ENCODE assay signal across 1 cellular context in the genomic region with DNA sequence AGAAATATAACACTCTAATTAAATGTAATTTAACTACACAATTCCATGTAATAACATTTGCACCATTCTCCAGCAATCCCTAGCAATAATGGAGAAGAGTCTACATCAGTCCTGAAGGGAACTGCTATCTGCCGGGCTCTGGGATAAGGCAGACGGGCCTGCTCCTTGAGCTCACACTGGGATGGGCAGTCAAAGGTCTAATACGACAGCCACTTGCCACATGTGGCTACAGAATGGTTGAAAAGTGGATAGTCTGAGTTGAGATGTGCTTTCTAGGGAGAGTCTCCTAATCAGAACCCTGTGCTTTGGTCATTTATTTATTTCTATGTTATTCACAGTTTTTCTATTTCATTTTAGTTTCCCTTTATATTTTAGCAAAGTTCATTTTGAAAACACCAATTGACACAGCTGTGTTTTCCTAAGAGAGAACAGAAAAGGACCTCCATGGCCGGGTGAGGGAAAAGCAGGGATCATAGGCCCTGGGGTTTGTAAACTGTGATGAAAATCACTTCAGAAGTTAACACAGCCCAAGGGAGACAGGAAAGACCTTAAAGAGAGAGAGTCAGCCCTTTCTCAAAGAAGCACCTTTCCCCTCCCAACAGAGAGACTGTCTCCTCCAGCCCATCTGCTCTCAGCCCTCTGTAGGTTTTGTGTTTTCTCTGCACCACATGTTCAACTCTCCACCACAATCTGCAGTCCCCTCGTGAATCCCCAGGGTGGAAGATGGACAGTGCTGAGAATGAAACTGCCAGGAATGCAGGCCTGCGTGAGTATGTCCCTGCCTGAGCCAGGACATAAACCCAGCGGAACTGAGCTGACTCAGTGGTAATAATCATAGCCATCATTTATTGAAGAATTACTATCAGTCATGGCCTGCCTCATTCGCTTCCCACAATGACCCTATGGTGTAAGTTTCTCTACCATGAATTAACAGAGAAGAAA.
TF ChIP-seq lines count a peak whose summit lies in the region.

No MANE protein-coding gene starts in this region.

TF ChIP-seq in K562, 482 proteins besides CTCF, POLR2A, EP300 and RAD21 (continued from another document):
- TF ChIP-seq, protein P1, sequence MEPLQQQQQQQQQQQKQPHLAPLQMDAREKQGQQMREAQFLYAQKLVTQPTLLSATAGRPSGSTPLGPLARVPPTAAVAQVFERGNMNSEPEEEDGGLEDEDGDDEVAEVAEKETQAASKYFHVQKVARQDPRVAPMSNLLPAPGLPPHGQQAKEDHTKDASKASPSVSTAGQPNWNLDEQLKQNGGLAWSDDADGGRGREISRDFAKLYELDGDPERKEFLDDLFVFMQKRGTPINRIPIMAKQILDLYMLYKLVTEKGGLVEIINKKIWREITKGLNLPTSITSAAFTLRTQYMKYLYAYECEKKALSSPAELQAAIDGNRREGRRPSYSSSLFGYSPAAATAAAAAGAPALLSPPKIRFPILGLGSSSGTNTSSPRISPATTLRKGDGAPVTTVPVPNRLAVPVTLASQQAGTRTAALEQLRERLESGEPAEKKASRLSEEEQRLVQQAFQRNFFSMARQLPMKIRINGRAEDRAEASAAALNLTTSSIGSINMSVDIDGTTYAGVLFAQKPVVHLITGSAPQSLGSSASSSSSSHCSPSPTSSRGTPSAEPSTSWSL (CRISPR knock-in tag; IDR thresholded peaks at IDR 0.05; ENCODE audit: borderline replicate concordance), result no peak
- no peak for TF ChIP-seq ZNF589 (CRISPR knock-in tag; IDR thresholded peaks at IDR 0.05; ENCODE audit: low read depth)
- TF ChIP-seq KDM5B (IDR thresholded peaks at IDR 0.05; ENCODE audit: insufficient replicate concordance, low read depth, low read length), result no peak
- TF ChIP-seq NFXL1 (CRISPR knock-in tag; IDR thresholded peaks at IDR 0.05), result no peak
- TF ChIP-seq ZNF274 (IDR thresholded peaks at IDR 0.05; ENCODE audit: borderline replicate concordance, low read depth, low read length), result no peak
- TF ChIP-seq, protein P2, sequence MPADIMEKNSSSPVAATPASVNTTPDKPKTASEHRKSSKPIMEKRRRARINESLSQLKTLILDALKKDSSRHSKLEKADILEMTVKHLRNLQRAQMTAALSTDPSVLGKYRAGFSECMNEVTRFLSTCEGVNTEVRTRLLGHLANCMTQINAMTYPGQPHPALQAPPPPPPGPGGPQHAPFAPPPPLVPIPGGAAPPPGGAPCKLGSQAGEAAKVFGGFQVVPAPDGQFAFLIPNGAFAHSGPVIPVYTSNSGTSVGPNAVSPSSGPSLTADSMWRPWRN (IDR thresholded peaks at IDR 0.05; ENCODE audit: low read depth), result no peak
- TF ChIP-seq TRIM28 (IDR thresholded peaks at IDR 0.05), result no peak
- TF ChIP-seq ZNF184 (CRISPR knock-in tag; IDR thresholded peaks at IDR 0.05), result no peak
- no peak for TF ChIP-seq SIN3A (IDR thresholded peaks at IDR 0.05; ENCODE audit: borderline replicate concordance in 2 of 2, control insufficient read depth in 1 of 2, low read depth in 2 of 2, low read length in 2 of 2)
- no peak for TF ChIP-seq ZNF197 (CRISPR knock-in tag; IDR thresholded peaks at IDR 0.05; ENCODE audit: low read depth)
- TF ChIP-seq ZNF696 (CRISPR knock-in tag; conservative IDR thresholded peaks at IDR 0.05), result no peak
- TF ChIP-seq, protein P3, sequence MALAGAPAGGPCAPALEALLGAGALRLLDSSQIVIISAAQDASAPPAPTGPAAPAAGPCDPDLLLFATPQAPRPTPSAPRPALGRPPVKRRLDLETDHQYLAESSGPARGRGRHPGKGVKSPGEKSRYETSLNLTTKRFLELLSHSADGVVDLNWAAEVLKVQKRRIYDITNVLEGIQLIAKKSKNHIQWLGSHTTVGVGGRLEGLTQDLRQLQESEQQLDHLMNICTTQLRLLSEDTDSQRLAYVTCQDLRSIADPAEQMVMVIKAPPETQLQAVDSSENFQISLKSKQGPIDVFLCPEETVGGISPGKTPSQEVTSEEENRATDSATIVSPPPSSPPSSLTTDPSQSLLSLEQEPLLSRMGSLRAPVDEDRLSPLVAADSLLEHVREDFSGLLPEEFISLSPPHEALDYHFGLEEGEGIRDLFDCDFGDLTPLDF (CRISPR knock-in tag; IDR thresholded peaks at IDR 0.05), result no peak
- no peak for TF ChIP-seq ZKSCAN1 (IDR thresholded peaks at IDR 0.05; ENCODE audit: low read depth, low read length)
